ENCODE assay signal across 1 cellular context in the genomic region with DNA sequence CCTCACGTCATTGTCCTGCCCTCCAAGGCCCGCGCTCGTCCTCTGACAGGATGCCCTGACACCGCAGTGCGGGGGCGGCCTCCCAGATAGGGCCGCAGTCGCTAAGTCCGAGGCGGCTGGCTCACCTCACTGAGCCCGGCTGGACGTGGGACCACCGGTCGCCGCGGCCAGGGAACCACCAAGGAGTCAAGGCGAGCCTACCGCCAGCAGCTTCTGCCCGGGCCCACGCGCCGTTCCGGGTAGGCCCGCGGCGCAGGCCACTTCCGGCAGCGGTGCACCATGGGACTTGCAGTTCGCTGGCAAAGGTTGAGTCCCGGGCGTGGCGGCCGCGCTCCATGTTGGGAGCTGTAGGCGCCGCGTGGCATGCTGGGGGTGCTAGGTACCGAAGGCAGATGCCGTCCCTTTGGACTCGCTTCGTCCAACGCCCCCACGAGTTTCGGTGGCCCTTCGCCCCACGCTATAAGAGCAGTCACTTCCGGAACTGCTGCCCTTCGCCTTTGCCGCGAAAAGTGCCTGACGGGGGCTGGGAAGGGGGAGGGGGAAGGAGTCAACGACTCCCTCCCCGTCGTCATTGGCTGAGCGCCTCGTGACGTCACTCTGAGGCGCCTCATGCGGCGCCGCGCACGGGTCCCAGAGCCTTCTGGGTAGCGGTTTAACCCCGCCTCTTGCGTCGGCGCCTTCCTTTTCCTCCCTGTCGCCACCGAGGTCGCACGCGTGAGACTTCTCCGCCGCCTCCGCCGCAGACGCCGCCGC.
A peak's percentile ranks its signal among the peaks of the same experiment; 100 is the strongest.
TF ChIP-seq lines count a peak whose summit lies in the region.

Gene RPLP2, plus strand, starts transcription at position 681 of the 753 bp plus-strand sequence. CDS start 268 bp downstream, outside the sequence.

TF ChIP-seq in HepG2, 621 proteins besides CTCF, POLR2A, EP300 and RAD21 (continued from another document and continues in another):
- TF ChIP-seq ATF2 (CRISPR knock-in tag; IDR thresholded peaks at IDR 0.05) (peak; percentile 69), ZNF20 (CRISPR knock-in tag; IDR thresholded peaks at IDR 0.05) (no peak), DPF2 (CRISPR knock-in tag; IDR thresholded peaks at IDR 0.05; ENCODE audit: borderline replicate concordance, low read depth) (no peak), SMYD3 (CRISPR knock-in tag; IDR thresholded peaks at IDR 0.05) (peak; percentile 68; the same call in 1 of the 2 replicates), CCAR2 (optimal IDR thresholded peaks at IDR 0.05; ENCODE audit: low read depth, low read length) (no peak), THAP8 (CRISPR knock-in tag; IDR thresholded peaks at IDR 0.05; ENCODE audit: borderline replicate concordance) (no peak; the same call in 1 of the 2 replicates), IKZF1 (IDR thresholded peaks at IDR 0.05) (no peak), SYNCRIP (IDR thresholded peaks at IDR 0.05; ENCODE audit: insufficient read depth, low read depth, low read length) (no peak), FOSL2 (CRISPR knock-in tag; IDR thresholded peaks at IDR 0.05) (peak; percentile 37), HINFP (CRISPR knock-in tag; IDR thresholded peaks at IDR 0.05; ENCODE audit: low read depth) (no peak; the same call in 1 of the 2 replicates), ZNF788 (CRISPR knock-in tag; IDR thresholded peaks at IDR 0.05; ENCODE audit: borderline replicate concordance) (peak; percentile 90; the same call in 1 of the 2 replicates), MXD4 (CRISPR knock-in tag; IDR thresholded peaks at IDR 0.05) (peak; percentile 92), NKX3-1 (CRISPR knock-in tag; IDR thresholded peaks at IDR 0.05) (0 out of 2 replicates have a peak, but pooled peaks have one; percentile 7), GLMP (CRISPR knock-in tag; IDR thresholded peaks at IDR 0.05; ENCODE audit: borderline replicate concordance) (no peak), ZBTB46 (CRISPR knock-in tag; IDR thresholded peaks at IDR 0.05; ENCODE audit: borderline replicate concordance) (no peak), PLSCR1 (CRISPR knock-in tag; IDR thresholded peaks at IDR 0.05; ENCODE audit: borderline replicate concordance) (no peak), ZBTB20 (CRISPR knock-in tag; IDR thresholded peaks at IDR 0.05; ENCODE audit: borderline replicate concordance, low read depth) (peak; percentile 49; the same call in 1 of the 2 replicates), ZNF646 (CRISPR knock-in tag; IDR thresholded peaks at IDR 0.05) (no peak), RFXAP (CRISPR knock-in tag; IDR thresholded peaks at IDR 0.05; ENCODE audit: borderline replicate concordance) (no peak), ZNF44 (CRISPR knock-in tag; IDR thresholded peaks at IDR 0.05) (no peak), UBTF (CRISPR knock-in tag; IDR thresholded peaks at IDR 0.05) (peak; percentile 98), GTF2F1 (IDR thresholded peaks at IDR 0.05; ENCODE audit: low read length) (peak; percentile 87; the same call in 1 of the 2 replicates), TBX3 (IDR thresholded peaks at IDR 0.05; ENCODE audit: borderline replicate concordance) (peak; percentile 27), ZNF224 (CRISPR knock-in tag; IDR thresholded peaks at IDR 0.05) (0 out of 2 replicates have a peak, but pooled peaks have one; percentile 74), HBP1 (CRISPR knock-in tag; IDR thresholded peaks at IDR 0.05; ENCODE audit: low read depth) (no peak), ZNF577 (CRISPR knock-in tag; IDR thresholded peaks at IDR 0.05; ENCODE audit: borderline replicate concordance, low read depth) (no peak), ZBTB37 (CRISPR knock-in tag; IDR thresholded peaks at IDR 0.05) (no peak), KDM3A (CRISPR knock-in tag; IDR thresholded peaks at IDR 0.05; ENCODE audit: low read depth) (peak; percentile 64; the same call in 1 of the 2 replicates), FOXK2 (IDR thresholded peaks at IDR 0.05) (0 out of 2 replicates have a peak, but pooled peaks have one; percentile 3), NFE2L1 (CRISPR knock-in tag; IDR thresholded peaks at IDR 0.05; ENCODE audit: borderline replicate concordance) (peak; percentile 70; the same call in 1 of the 2 replicates), ZBTB38 (CRISPR knock-in tag; IDR thresholded peaks at IDR 0.05) (no peak; the same call in 1 of the 2 replicates), SNAPC5 (CRISPR knock-in tag; IDR thresholded peaks at IDR 0.05; ENCODE audit: borderline replicate concordance) (no peak), ZNF510 (CRISPR knock-in tag; IDR thresholded peaks at IDR 0.05; ENCODE audit: low read depth) (no peak), TCF7 (IDR thresholded peaks at IDR 0.05; ENCODE audit: low read depth) (no peak)
